ENCODE assay signal across 8 cellular contexts in genomic region chr15:23877502-23878412, GRCh38.
A peak's percentile ranks its signal among the peaks of the same experiment; 100 is the strongest.
DNase-seq lines count a peak whose midpoint lies in the region; TF ChIP-seq lines count a peak whose summit lies in the region.

No MANE protein-coding gene starts in this region.

- H3K36me3 ChIP-seq in prostate gland: no peaks in the 10 kb centered on the region

- intact Hi-C loops in prostate gland (cut with DNase I): loop anchor here (10.0 kb wide), 1 partner anchor 233 kb away; the partner anchor contains the start of gene MAGEL2

- DNase-seq in GM03348 (ENCODE audit: low spot score): peak; percentile 53
- DNase-seq in SW480 (ENCODE audit: low spot score): peak; percentile 24
- peak; percentile 3 for DNase-seq in germinal center (ENCODE audit: low spot score)
- DNase-seq in prostate gland (ENCODE audit: low spot score): no peak
- DNase-seq in NAMALWA (ENCODE audit: low spot score): no peak
- no peak for DNase-seq in stimulated activated naive CD4-positive, alpha-beta T cell (lab: John Stamatoyannopoulos, UW)
- no peak for DNase-seq in GF-D8 (lab: John Stamatoyannopoulos, UW)

- no peaks in the 10 kb centered on the region for H3K4me1 ChIP-seq in prostate gland (replicated peaks)

- TF ChIP-seq CTCF in prostate gland (IDR thresholded peaks at IDR 0.05): peak; percentile 8 to 57 (median 43)

- TF ChIP-seq POLR2A in prostate gland (IDR thresholded peaks at IDR 0.05): no peak

- H3K4me3 ChIP-seq in prostate gland: no peak overlapping the region

- H3K27me3 ChIP-seq in prostate gland (replicated peaks; ENCODE audit: insufficient read depth): no peaks in the 10 kb centered on the region

- WGBS in prostate gland: 25% methylated on average over 36 of the region's 36 CpGs

- peak; percentile 57 for TF ChIP-seq RAD21 in Ishikawa (IDR thresholded peaks at IDR 0.05; ENCODE audit: low read depth)

- no peak overlapping the region for H3K27ac ChIP-seq in prostate gland

- no peaks in the 10 kb centered on the region for H3K9me3 ChIP-seq in prostate gland

- TF ChIP-seq EP300 in Ishikawa (IDR thresholded peaks at IDR 0.05; ENCODE audit: borderline replicate concordance): no peak

TF ChIP-seq in Ishikawa, 13 proteins besides CTCF, POLR2A, EP300 and RAD21:
- no peak for TF ChIP-seq TAF1 (IDR thresholded peaks at IDR 0.05; ENCODE audit: low read depth)
- no peak for TF ChIP-seq EGR1 (IDR thresholded peaks at IDR 0.05)
- no peak for TF ChIP-seq FOXM1 (IDR thresholded peaks at IDR 0.05; ENCODE audit: borderline replicate concordance, low read depth)
- no peak for TF ChIP-seq REST (IDR thresholded peaks at IDR 0.05; ENCODE audit: low read depth)
- no peak for TF ChIP-seq CEBPB (IDR thresholded peaks at IDR 0.05)
- TF ChIP-seq TEAD4 (IDR thresholded peaks at IDR 0.05): no peak
- TF ChIP-seq ZBTB7A (IDR thresholded peaks at IDR 0.05; ENCODE audit: low read depth): no peak
- TF ChIP-seq TCF12 (IDR thresholded peaks at IDR 0.05; ENCODE audit: low read depth): no peak
- TF ChIP-seq, protein P1, sequence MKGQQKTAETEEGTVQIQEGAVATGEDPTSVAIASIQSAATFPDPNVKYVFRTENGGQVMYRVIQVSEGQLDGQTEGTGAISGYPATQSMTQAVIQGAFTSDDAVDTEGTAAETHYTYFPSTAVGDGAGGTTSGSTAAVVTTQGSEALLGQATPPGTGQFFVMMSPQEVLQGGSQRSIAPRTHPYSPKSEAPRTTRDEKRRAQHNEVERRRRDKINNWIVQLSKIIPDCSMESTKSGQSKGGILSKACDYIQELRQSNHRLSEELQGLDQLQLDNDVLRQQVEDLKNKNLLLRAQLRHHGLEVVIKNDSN (IDR thresholded peaks at IDR 0.05): no peak
- no peak for TF ChIP-seq YY1 (IDR thresholded peaks at IDR 0.05; ENCODE audit: low read depth)
- no peak for TF ChIP-seq MAX (IDR thresholded peaks at IDR 0.05)
- TF ChIP-seq CREB1 (IDR thresholded peaks at IDR 0.05; ENCODE audit: low read depth): no peak
- TF ChIP-seq NFIC (IDR thresholded peaks at IDR 0.05): no peak

Comparison
In these comparisons a context has a peak if more than half of its experiments do, and no peak if none do; other contexts are left out.
1. DNase-seq: peak in GM03348 (single experiment), SW480 (single experiment) and germinal center (single experiment); none in prostate gland (single experiment), NAMALWA (single experiment), stimulated activated naive CD4-positive, alpha-beta T cell (0 of 6) and GF-D8 (single experiment).